Comparison of ENCODE assay signal across 8 cellular contexts in genomic region chr7:116953372-116953726, GRCh38. TPM values are rescaled to one million over a fixed set of nuclear protein-coding genes. Genes with fewer than 3 reads are reported as not detected.
DNase-seq lines count a peak whose midpoint lies in the region; ATAC-seq lines count a peak whose summit lies in the region.

A gene with protein sequence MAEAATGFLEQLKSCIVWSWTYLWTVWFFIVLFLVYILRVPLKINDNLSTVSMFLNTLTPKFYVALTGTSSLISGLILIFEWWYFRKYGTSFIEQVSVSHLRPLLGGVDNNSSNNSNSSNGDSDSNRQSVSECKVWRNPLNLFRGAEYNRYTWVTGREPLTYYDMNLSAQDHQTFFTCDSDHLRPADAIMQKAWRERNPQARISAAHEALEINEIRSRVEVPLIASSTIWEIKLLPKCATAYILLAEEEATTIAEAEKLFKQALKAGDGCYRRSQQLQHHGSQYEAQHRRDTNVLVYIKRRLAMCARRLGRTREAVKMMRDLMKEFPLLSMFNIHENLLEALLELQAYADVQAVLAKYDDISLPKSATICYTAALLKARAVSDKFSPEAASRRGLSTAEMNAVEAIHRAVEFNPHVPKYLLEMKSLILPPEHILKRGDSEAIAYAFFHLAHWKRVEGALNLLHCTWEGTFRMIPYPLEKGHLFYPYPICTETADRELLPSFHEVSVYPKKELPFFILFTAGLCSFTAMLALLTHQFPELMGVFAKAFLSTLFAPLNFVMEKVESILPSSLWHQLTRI (plus strand): TSS chr7:116953501. CDS start chr7:116953541, 40 bp downstream.

- no peaks in the 10 kb centered on the region for H3K9me3 Mint-ChIP-seq in activated CD4-positive, alpha-beta memory T cell treated with anti-CD3 and anti-CD28 coated beads, Interleukin-2, amount 10 ng/mL, durations not matched to agents 7 days and 5 days

- peak within 1 kb of the TSS; percentile 82 for H3K27ac Mint-ChIP-seq in activated CD4-positive, alpha-beta memory T cell treated with anti-CD3 and anti-CD28 coated beads, Interleukin-2, amount 10 ng/mL, durations not matched to agents 7 days and 5 days

- 0 to 1% methylated on average over 44 of the region's 44 CpGs for WGBS in ectodermal cell, 2 experiments

- H3K27me3 ChIP-seq in ectodermal cell (ENCODE audit: control insufficient read depth, insufficient read depth, low read length, poor library complexity, severe bottlenecking), result no peaks in the 10 kb centered on the region

- no peaks in the 10 kb centered on the region for H3K9me3 ChIP-seq in ectodermal cell (ENCODE audit: control insufficient read depth, low read length)

- peak within 1 kb of the TSS; percentile 88 for H3K4me3 ChIP-seq in ectodermal cell (ENCODE audit: insufficient read depth, low read depth, low read length)

- H3K27ac ChIP-seq in ectodermal cell (ENCODE audit: insufficient read depth, low read depth, low read length, poor library complexity, severe bottlenecking), result peak within 1 kb of the TSS; percentile 92

- no peaks in the 10 kb centered on the region for H3K36me3 ChIP-seq in ectodermal cell (ENCODE audit: control insufficient read depth, insufficient read depth, low read length)

- POLR2A ChIA-PET in activated CD4-positive, alpha-beta memory T cell treated with anti-CD3 and anti-CD28 coated beads, Interleukin-2, amount 10 ng/mL, durations not matched to agents 7 days and 5 days (lab: Charles Lee), result interaction anchor here (0.6 to 2.7 kb wide), 9 partner anchors 9 to 1944 kb away, joined by 3 to 18 read pairs (median 3); partner anchors contain the start of gene CAPZA2

- ATAC-seq in GM18517 (IDR thresholded peaks at IDR 0.05; ENCODE audit: unreplicated experiment) (peak; percentile 24), HG03045 (IDR thresholded peaks at IDR 0.05; ENCODE audit: unreplicated experiment) (peak; percentile 44)

- peak within 1 kb of the TSS; percentile 90 for H3K4me3 Mint-ChIP-seq in activated CD4-positive, alpha-beta memory T cell treated with anti-CD3 and anti-CD28 coated beads, Interleukin-2, amount 10 ng/mL, durations not matched to agents 7 days and 5 days

- CTCF ChIA-PET in activated CD4-positive, alpha-beta memory T cell treated with anti-CD3 and anti-CD28 coated beads, Interleukin-2, amount 10 ng/mL, durations not matched to agents 7 days and 5 days (lab: Charles Lee), result interaction anchor here (1.3 to 1.4 kb wide), 2 partner anchors 23 to 32 kb away, joined by 4 to 5 read pairs; no protein-coding TSS in a partner anchor

- H3K4me1 ChIP-seq in ectodermal cell (ENCODE audit: control insufficient read depth, insufficient read depth, low read length), result peaks cover 5% of the 10 kb centered on the region

- peaks cover 30% of the 10 kb centered on the region for H3K4me1 Mint-ChIP-seq in activated CD4-positive, alpha-beta memory T cell treated with anti-CD3 and anti-CD28 coated beads, Interleukin-2, amount 10 ng/mL, durations not matched to agents 7 days and 5 days

- H3K36me3 Mint-ChIP-seq in activated CD4-positive, alpha-beta memory T cell treated with anti-CD3 and anti-CD28 coated beads, Interleukin-2, amount 10 ng/mL, durations not matched to agents 7 days and 5 days (ENCODE audit: low read depth), result peaks cover 2% of the 10 kb centered on the region

- DNase-seq in 8988T, result peak; percentile 28
- DNase-seq in NCI-H345 treated with DMSO at 0.1 percent for 48 hours (lab: John Stamatoyannopoulos, UW; ENCODE audit: unreplicated experiment), result peak; percentile 47
- DNase-seq in activated CD4-positive, alpha-beta memory T cell treated with anti-CD3 and anti-CD28 coated beads, Interleukin-2, amount 10 ng/mL, durations not matched to agents 7 days and 5 days, result peak; percentile 66
- peak; percentile 71 for DNase-seq in medulla oblongata (ENCODE audit: extremely low spot score)
- peak; percentile 36 to 60 (median 55) for DNase-seq in stimulated activated CD4-positive, alpha-beta T cell treated with anti-CD3 and anti-CD28 coated beads, TNF-alpha, amount 100 ng/mL, for 24 hours (ENCODE audit: low read depth in 3 of 3)

- peaks cover 6% of the 10 kb centered on the region for H3K27me3 Mint-ChIP-seq in activated CD4-positive, alpha-beta memory T cell treated with anti-CD3 and anti-CD28 coated beads, Interleukin-2, amount 10 ng/mL, durations not matched to agents 7 days and 5 days

RNA-seq across cellular contexts. Expression of the gene that starts here (rescaled TPM):
- 1 to 10 TPM; 6.7 to 7.4 TPM for total RNA-seq in activated CD4-positive, alpha-beta memory T cell treated with anti-CD3 and anti-CD28 coated beads, Interleukin-2, amount 10 ng/mL, durations not matched to agents 7 days and 5 days
- polyA plus RNA-seq in ectodermal cell (2013, experiment 1 of 4), result 8.7 TPM
- polyA plus RNA-seq in ectodermal cell (2013, experiment 2 of 4), result 10.1 TPM
- 7.3 TPM for polyA plus RNA-seq in ectodermal cell (2013, experiment 3 of 4)
- 10.2 TPM for polyA plus RNA-seq in ectodermal cell (2013, experiment 4 of 4)

Comparison
In these comparisons a context has a peak if more than half of its experiments do, and no peak if none do; other contexts are left out.
1. Peak in every context shown above with its lines: DNase-seq, ATAC-seq, H3K4me3 ChIP-seq and H3K27ac ChIP-seq.